Comparison of ENCODE assay signal across 22 cellular contexts in genomic region chr6:111355156-111355555, GRCh38.
"Had no signal": no experiment of that assay in that cellular context is flagged by ENCODE, and none has a peak within 500 bp of the region (broad histone marks: within the 10 kb centered on the region; RNA-seq: fewer than 3 reads in every experiment).

No MANE protein-coding gene starts in this region.

- H3K27ac ChIP-seq: SJSA1, SK-N-MC had no signal

- ATAC-seq: Panc1, PC-3, Right ventricle myocardium inferior had no signal

- H3K4me3 ChIP-seq: SJSA1, SK-N-MC had no signal

- H3K9me3 ChIP-seq: SJSA1 had no signal

- DNase-seq: IMR-90, MV-4-11, NCI-H1048, NCI-H1105, NCI-H1417, NCI-H1436 treated with DMSO at 0.1 percent for 48 hours, NCI-H1694, NCI-H187 treated with DMSO at 0.1 percent for 48 hours, NCI-H2029 treated with DMSO at 0.1 percent for 48 hours, NCI-H2171, NCI-H226, NCI-H446, NCI-H510A, NCI-H524 treated with DMSO at 0.1 percent for 48 hours, NCI-H69, NCI-H774, PC-3, SIG-M5 had no signal

- H3K27me3 ChIP-seq: SJSA1 had no signal
